2 cellular contexts compared by ENCODE assay signal in the genomic region with DNA sequence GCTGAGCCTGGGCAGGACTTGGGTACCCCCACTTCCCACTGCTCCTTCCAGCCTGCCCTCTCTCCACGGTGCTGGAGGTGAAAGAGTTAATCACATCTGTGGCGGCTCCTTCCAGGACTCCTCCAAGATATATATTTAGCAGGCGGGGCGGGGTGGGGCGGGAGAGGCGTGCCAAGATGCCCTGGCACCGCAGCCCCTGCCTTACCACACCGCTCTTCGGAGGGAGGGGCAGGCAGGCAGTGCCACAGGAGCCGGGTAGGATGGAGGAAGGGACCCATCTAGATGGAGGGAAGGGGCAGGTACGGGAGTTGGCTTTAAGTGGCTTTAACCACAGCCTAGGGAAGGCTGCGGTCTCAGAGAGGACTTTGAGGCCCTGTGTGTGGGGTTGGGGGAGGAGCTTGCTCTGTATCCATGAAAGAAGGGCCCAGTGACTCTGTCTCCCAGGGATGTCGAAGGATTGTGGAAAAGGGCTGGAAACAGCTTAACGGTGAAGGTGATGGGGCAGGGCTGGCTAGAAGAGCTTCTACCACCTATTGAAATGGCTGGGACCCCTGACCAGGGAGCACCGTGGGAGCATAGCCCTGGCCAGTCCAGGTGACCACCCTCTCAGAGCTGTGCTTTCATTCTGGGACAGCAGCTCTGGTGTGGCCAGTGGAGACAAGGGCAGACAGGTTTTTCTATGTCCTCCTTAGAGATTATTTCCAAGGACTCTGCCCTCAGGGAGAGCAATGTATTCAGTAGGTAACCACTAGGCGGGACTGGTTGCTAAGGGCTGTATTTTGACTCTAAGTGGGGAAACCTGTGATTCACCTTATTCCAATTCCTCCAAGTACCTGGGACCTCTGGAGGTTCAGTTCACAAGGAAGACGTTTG.
A peak's percentile ranks its signal among the peaks of the same experiment; 100 is the strongest.
TF ChIP-seq lines count a peak whose summit lies in the region.

No MANE protein-coding gene starts in this region.

TF ChIP-seq in GM12878, 131 proteins besides CTCF, POLR2A, EP300 and RAD21:
- TF ChIP-seq SMC3 (IDR thresholded peaks at IDR 0.05; ENCODE audit: borderline replicate concordance, low read length), result 0 out of 2 replicates have a peak, but pooled peaks have one; percentile 5
- TF ChIP-seq, protein P1, sequence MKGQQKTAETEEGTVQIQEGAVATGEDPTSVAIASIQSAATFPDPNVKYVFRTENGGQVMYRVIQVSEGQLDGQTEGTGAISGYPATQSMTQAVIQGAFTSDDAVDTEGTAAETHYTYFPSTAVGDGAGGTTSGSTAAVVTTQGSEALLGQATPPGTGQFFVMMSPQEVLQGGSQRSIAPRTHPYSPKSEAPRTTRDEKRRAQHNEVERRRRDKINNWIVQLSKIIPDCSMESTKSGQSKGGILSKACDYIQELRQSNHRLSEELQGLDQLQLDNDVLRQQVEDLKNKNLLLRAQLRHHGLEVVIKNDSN (IDR thresholded peaks at IDR 0.05; ENCODE audit: borderline replicate concordance, extremely low read length, insufficient read depth, low read depth, low read length), result no peak
- TF ChIP-seq, protein P2, sequence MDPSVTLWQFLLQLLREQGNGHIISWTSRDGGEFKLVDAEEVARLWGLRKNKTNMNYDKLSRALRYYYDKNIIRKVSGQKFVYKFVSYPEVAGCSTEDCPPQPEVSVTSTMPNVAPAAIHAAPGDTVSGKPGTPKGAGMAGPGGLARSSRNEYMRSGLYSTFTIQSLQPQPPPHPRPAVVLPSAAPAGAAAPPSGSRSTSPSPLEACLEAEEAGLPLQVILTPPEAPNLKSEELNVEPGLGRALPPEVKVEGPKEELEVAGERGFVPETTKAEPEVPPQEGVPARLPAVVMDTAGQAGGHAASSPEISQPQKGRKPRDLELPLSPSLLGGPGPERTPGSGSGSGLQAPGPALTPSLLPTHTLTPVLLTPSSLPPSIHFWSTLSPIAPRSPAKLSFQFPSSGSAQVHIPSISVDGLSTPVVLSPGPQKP (IDR thresholded peaks at IDR 0.05; ENCODE audit: low read depth, low read length), result no peak

TF ChIP-seq in HepG2, 621 proteins besides CTCF, POLR2A, EP300 and RAD21:
- TF ChIP-seq, protein P3, sequence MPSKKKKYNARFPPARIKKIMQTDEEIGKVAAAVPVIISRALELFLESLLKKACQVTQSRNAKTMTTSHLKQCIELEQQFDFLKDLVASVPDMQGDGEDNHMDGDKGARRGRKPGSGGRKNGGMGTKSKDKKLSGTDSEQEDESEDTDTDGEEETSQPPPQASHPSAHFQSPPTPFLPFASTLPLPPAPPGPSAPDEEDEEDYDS (CRISPR knock-in tag; IDR thresholded peaks at IDR 0.05), result no peak
- TF ChIP-seq STAG1 (CRISPR knock-in tag; IDR thresholded peaks at IDR 0.05) (peak; percentile 61), ZNF563 (CRISPR knock-in tag; IDR thresholded peaks at IDR 0.05) (0 out of 2 replicates have a peak, but pooled peaks have one; percentile 33), ZNF652 (CRISPR knock-in tag; IDR thresholded peaks at IDR 0.05; ENCODE audit: borderline replicate concordance, low read depth) (peak; percentile 37; the same call in 1 of the 2 replicates), CERS6 (CRISPR knock-in tag; IDR thresholded peaks at IDR 0.05) (no peak), LCORL (IDR thresholded peaks at IDR 0.05) (no peak), LCORL (CRISPR knock-in tag; IDR thresholded peaks at IDR 0.05) (0 out of 2 replicates have a peak, but pooled peaks have one; percentile 18), ZMYM2 (CRISPR knock-in tag; IDR thresholded peaks at IDR 0.05) (no peak), KIAA2018 (CRISPR knock-in tag; IDR thresholded peaks at IDR 0.05; ENCODE audit: borderline replicate concordance) (no peak)
TF ChIP-seq in HepG2: peak in this region for 4.
